Comparison of ENCODE assay signal across 10 cellular contexts in genomic region chr13:92843549-92843948, GRCh38.
A peak's percentile ranks its signal among the peaks of the same experiment; 100 is the strongest.
DNase-seq lines count a peak whose midpoint lies in the region; ATAC-seq and TF ChIP-seq lines count a peak whose summit lies in the region.
"Had no signal": no experiment of that assay in that cellular context is flagged by ENCODE, and none has a peak within 500 bp of the region (broad histone marks: within the 10 kb centered on the region; RNA-seq: fewer than 3 reads in every experiment).

No MANE protein-coding gene starts in this region.

- intact Hi-C loops in PC-9 (cut with micrococcal nuclease; ENCODE audit: unreplicated experiment) = no loop called here

- no peaks in the 10 kb centered on the region for H3K4me1 Mint-ChIP-seq in activated T-helper 17 cell treated with anti-CD3 and anti-CD28 coated beads, Interleukin-2, amount 50 U/mL, for 72 hours
- H3K4me1 Mint-ChIP-seq: nephron progenitor cell had no signal

- peak; percentile 47 for ATAC-seq in activated T-helper 17 cell treated with anti-CD3 and anti-CD28 coated beads, Interleukin-2, amount 50 U/mL, for 72 hours (replicated peaks)
- ATAC-seq in HG03025 (IDR thresholded peaks at IDR 0.05; ENCODE audit: low FRiP score, unreplicated experiment) = no peak

- POLR2A ChIA-PET in PC-9 (lab: Charles Lee; ENCODE audit: unreplicated experiment) = no interaction called here

- H3K27ac ChIP-seq in PC-9 = no peak overlapping the region

- no peaks in the 10 kb centered on the region for H3K27me3 Mint-ChIP-seq in activated T-helper 17 cell treated with anti-CD3 and anti-CD28 coated beads, Interleukin-2, amount 50 U/mL, for 72 hours

- CTCF ChIA-PET in PC-9 (lab: Charles Lee) = no interaction called here

- no peak for TF ChIP-seq CTCF in PC-9 (conservative IDR thresholded peaks at IDR 0.05)

- H3F3A ChIP-seq in PC-9 (ENCODE audit: insufficient read depth, low read depth) = no peaks in the 10 kb centered on the region

- no peak overlapping the region for H3K4me3 Mint-ChIP-seq in activated T-helper 17 cell treated with anti-CD3 and anti-CD28 coated beads, Interleukin-2, amount 50 U/mL, for 72 hours
- H3K4me3 Mint-ChIP-seq: nephron progenitor cell had no signal

- H3K36me3 ChIP-seq in PC-9 (ENCODE audit: low read depth) = no peaks in the 10 kb centered on the region

- BruUV-seq in PC-9 (replicated peaks; lab: Mats Ljungman, UMichigan) = no TSS peak

- no peaks in the 10 kb centered on the region for H3K4me1 ChIP-seq in PC-9 (replicated peaks; ENCODE audit: insufficient read depth)

- H3K27ac Mint-ChIP-seq in activated T-helper 17 cell treated with anti-CD3 and anti-CD28 coated beads, Interleukin-2, amount 50 U/mL, for 72 hours = no peak overlapping the region
- H3K27ac Mint-ChIP-seq: nephron progenitor cell had no signal

- no peaks in the 10 kb centered on the region for H3K36me3 Mint-ChIP-seq in activated T-helper 17 cell treated with anti-CD3 and anti-CD28 coated beads, Interleukin-2, amount 50 U/mL, for 72 hours (ENCODE audit: low read depth)

- no peaks in the 10 kb centered on the region for H3K9me3 Mint-ChIP-seq in activated T-helper 17 cell treated with anti-CD3 and anti-CD28 coated beads, Interleukin-2, amount 50 U/mL, for 72 hours

- H3K79me2 ChIP-seq in PC-9 (ENCODE audit: low read depth) = no peaks in the 10 kb centered on the region

- H3K27me3 ChIP-seq in PC-9 (ENCODE audit: insufficient read depth, low read depth) = no peaks in the 10 kb centered on the region

- H2AFZ ChIP-seq in PC-9 = no peak overlapping the region

- no peaks in the 10 kb centered on the region for H4K20me1 ChIP-seq in PC-9 (ENCODE audit: insufficient read depth)

- H3K4me3 ChIP-seq in skeletal muscle cell (ENCODE audit: low read depth, low read length) = no peak overlapping the region
- H3K4me3 ChIP-seq in PC-9 = no peak overlapping the region

- DNase-seq in NCI-H1436 (lab: John Stamatoyannopoulos, UW) (peak; percentile 57), NCI-H1436 treated with DMSO at 0.1 percent for 48 hours (lab: John Stamatoyannopoulos, UW) (no peak), NCI-H1092 (lab: John Stamatoyannopoulos, UW) (peak; percentile 41), skeletal muscle cell (ENCODE audit: low read depth) (peak; percentile 79), HK-2 (ENCODE audit: unreplicated experiment) (no peak), PC-9 (no peak)
- DNase-seq: NCI-H524 treated with DMSO at 0.1 percent for 48 hours, nephron progenitor cell had no signal

- no peak overlapping the region for H3K4me2 ChIP-seq in PC-9

- H3K9me3 ChIP-seq in PC-9 (ENCODE audit: insufficient read depth, low read depth) = no peaks in the 10 kb centered on the region

- H3K9me2 ChIP-seq in PC-9 (ENCODE audit: insufficient read depth) = no peaks in the 10 kb centered on the region

Comparison
In these comparisons a context has a peak if more than half of its experiments do, and no peak if none do; other contexts are left out.
1. DNase-seq: peak in NCI-H1436 (single experiment), NCI-H1092 (single experiment) and skeletal muscle cell (single experiment); none in NCI-H1436 treated with DMSO at 0.1 percent for 48 hours (single experiment), HK-2 (single experiment) and PC-9 (0 of 2).